Comparison of ENCODE assay signal across 17 cellular contexts in genomic region chr19:10007366-10007765, GRCh38. TPM values are rescaled to one million over a fixed set of nuclear protein-coding genes. Genes with fewer than 3 reads are reported as not detected.
DNase-seq lines count a peak whose midpoint lies in the region; ATAC-seq, FAIRE-seq and TF ChIP-seq lines count a peak whose summit lies in the region.
"Had no signal": no experiment of that assay in that cellular context is flagged by ENCODE, and none has a peak within 500 bp of the region (broad histone marks: within the 10 kb centered on the region; RNA-seq: fewer than 3 reads in every experiment).

No MANE protein-coding gene starts in this region.

- peaks cover 23 to 37% (median 32%) of the 10 kb centered on the region in 11 experiments for H3K27me3 ChIP-seq in BLaER1 treated with 17β-estradiol and CSF1 and Interleukin-3, amounts not matched to agents 10 nM and 100 nM
- H3K27me3 ChIP-seq in astrocyte (ENCODE audit: insufficient read depth, low read length) (peaks cover 18% of the 10 kb centered on the region), right atrium auricular region (no peaks in the 10 kb centered on the region), PC-3 (ENCODE audit: low read length) (peaks cover 40% of the 10 kb centered on the region)

- H3K9me3 Mint-ChIP-seq in astrocyte (ENCODE audit: unreplicated experiment) = peaks cover 2% of the 10 kb centered on the region

- H3F3A ChIP-seq in PC-3 (ENCODE audit: low read length, unreplicated experiment) = no peaks in the 10 kb centered on the region

- peaks cover 21% of the 10 kb centered on the region for H3K4me1 Mint-ChIP-seq in astrocyte (ENCODE audit: low read depth, unreplicated experiment)

- peaks cover 0 to 20% (median 0%) of the 10 kb centered on the region in 11 experiments; a peak in 3 of 22 replicates for H4K20me1 ChIP-seq in BLaER1 treated with 17β-estradiol and CSF1 and Interleukin-3, amounts not matched to agents 10 nM and 100 nM
- H4K20me1 ChIP-seq in astrocyte (ENCODE audit: insufficient read depth, low read length) (peaks cover 5% of the 10 kb centered on the region), PC-3 (ENCODE audit: low read length) (no peaks in the 10 kb centered on the region)

- CTCF ChIA-PET in PC-3 (lab: Charles Lee) = no interaction called here

- POLR2A ChIA-PET in PC-3 (lab: Charles Lee; ENCODE audit: unreplicated experiment) = no interaction called here

- H3K4me1 ChIP-seq in BLaER1 treated with 17β-estradiol and CSF1 and Interleukin-3, amounts not matched to agents 10 nM and 100 nM = peaks cover 24 to 69% (median 61%) of the 10 kb centered on the region in 10 experiments
- H3K4me1 ChIP-seq in astrocyte (ENCODE audit: insufficient read depth, low read length) (peaks cover 26% of the 10 kb centered on the region), right atrium auricular region (peaks cover 0 to 38% of the 10 kb centered on the region in 2 donors), PC-3 (ENCODE audit: insufficient read depth, low read length) (peaks cover 4% of the 10 kb centered on the region; the same call in 1 of the 2 replicates)

- BruUV-seq in PC-3 (replicated peaks; lab: Mats Ljungman, UMichigan) = no TSS peak

- H3K9ac ChIP-seq in BLaER1 treated with 17β-estradiol and CSF1 and Interleukin-3, amounts not matched to agents 10 nM and 100 nM = no peak overlapping the region
- peak overlapping the region; percentile 78 for H3K9ac ChIP-seq in astrocyte (ENCODE audit: low read length)
- no peak overlapping the region for H3K9ac ChIP-seq in PC-3 (ENCODE audit: low read length)

- H3K9me2 ChIP-seq in PC-3 (replicated peaks; ENCODE audit: low read length) = no peaks in the 10 kb centered on the region

- H3K79me2 ChIP-seq in astrocyte (ENCODE audit: insufficient read depth, low read length) (no peaks in the 10 kb centered on the region), PC-3 (ENCODE audit: low read length) (no peaks in the 10 kb centered on the region)

- no peak for DNase-seq in astrocyte (ENCODE audit: low read depth)
- peak; percentile 66 for DNase-seq in right atrium auricular region (ENCODE audit: low spot score)
- DNase-seq in NCI-H1092 treated with DMSO at 0.1 percent for 48 hours (lab: John Stamatoyannopoulos, UW) = no peak
- no peak for DNase-seq in PC-3
- no peak for DNase-seq in anterior cingulate cortex (lab: John Stamatoyannopoulos, UW)
- no peak for DNase-seq in DMS114 treated with DMSO at 0.1 percent for 48 hours (lab: John Stamatoyannopoulos, UW; ENCODE audit: unreplicated experiment)
- DNase-seq: activated CD4-positive, alpha-beta T cell treated with anti-CD3 and anti-CD28 coated beads for 48 hours; AML-193; Karpas-422; T-helper 1 cell had no signal

- no peak for FAIRE-seq in astrocyte (lab: Jason Lieb, UNC)
- FAIRE-seq: pancreas had no signal

- no peak for ATAC-seq in PC-3
- ATAC-seq: left lobe of liver had no signal

- peaks cover 20% of the 10 kb centered on the region for H3K27me3 Mint-ChIP-seq in astrocyte (ENCODE audit: low read depth, unreplicated experiment)

- H3K27ac Mint-ChIP-seq in astrocyte (ENCODE audit: unreplicated experiment) = peak overlapping the region; percentile 91

- peak overlapping the region in 10 of 11 experiments; percentile 43 to 92 (median 78); a peak in 17 of 22 replicates for H3K4me2 ChIP-seq in BLaER1 treated with 17β-estradiol and CSF1 and Interleukin-3, amounts not matched to agents 10 nM and 100 nM
- no peak overlapping the region for H3K4me2 ChIP-seq in astrocyte (ENCODE audit: low read length)
- no peak overlapping the region for H3K4me2 ChIP-seq in PC-3 (ENCODE audit: low read length)

- no peaks in the 10 kb centered on the region for H3K36me3 ChIP-seq in BLaER1 treated with 17β-estradiol and CSF1 and Interleukin-3, amounts not matched to agents 10 nM and 100 nM
- H3K36me3 ChIP-seq in astrocyte (ENCODE audit: insufficient read depth, low read length) (no peaks in the 10 kb centered on the region), right atrium auricular region (peaks cover 5% of the 10 kb centered on the region), PC-3 (ENCODE audit: low read depth, low read length) (no peaks in the 10 kb centered on the region)
- H3K36me3 ChIP-seq: pancreas had no signal

- H3K9me3 ChIP-seq in BLaER1 treated with 17β-estradiol and CSF1 and Interleukin-3, amounts not matched to agents 10 nM and 100 nM (replicated peaks in 1 of 11) = no peaks in the 10 kb centered on the region
- H3K9me3 ChIP-seq in astrocyte (ENCODE audit: insufficient read depth, low read depth, low read length) (no peaks in the 10 kb centered on the region), right atrium auricular region (no peaks in the 10 kb centered on the region), PC-3 (ENCODE audit: low read length) (no peaks in the 10 kb centered on the region)
- H3K9me3 ChIP-seq: pancreas had no signal

- no peak overlapping the region for H3K4me3 ChIP-seq in BLaER1 treated with 17β-estradiol and CSF1 and Interleukin-3, amounts not matched to agents 10 nM and 100 nM
- H3K4me3 ChIP-seq in astrocyte (ENCODE audit: insufficient read depth, low read depth, low read length) (no peak overlapping the region), right atrium auricular region (no peak overlapping the region), skin epidermis (no peak overlapping the region), PC-3 (ENCODE audit: low read length) (no peak overlapping the region)
- H3K4me3 ChIP-seq: pancreas had no signal

- H2AFZ ChIP-seq in astrocyte (ENCODE audit: low read depth, low read length) (no peak overlapping the region), PC-3 (ENCODE audit: low read length) (no peak overlapping the region)

- H3K36me3 Mint-ChIP-seq in astrocyte (ENCODE audit: low read depth, unreplicated experiment) = peaks cover 10% of the 10 kb centered on the region

- peak overlapping the region in 2 of 11 experiments; percentile 58 to 66; a peak in 2 of 22 replicates for H3K27ac ChIP-seq in BLaER1 treated with 17β-estradiol and CSF1 and Interleukin-3, amounts not matched to agents 10 nM and 100 nM
- H3K27ac ChIP-seq in astrocyte (ENCODE audit: low read depth, low read length) = peak overlapping the region; percentile 89
- H3K27ac ChIP-seq in right atrium auricular region = peak overlapping the region; percentile 79
- peak overlapping the region in 19 of 21 experiments; percentile 19 to 87 (median 60) for H3K27ac ChIP-seq in skin epidermis
- H3K27ac ChIP-seq in PC-3 (ENCODE audit: low read length) = no peak overlapping the region
- H3K27ac ChIP-seq: pancreas had no signal

- no peak for TF ChIP-seq CTCF in astrocyte (IDR thresholded peaks at IDR 0.05; ENCODE audit: insufficient read depth, low read depth, low read length)
- TF ChIP-seq CTCF in right atrium auricular region (IDR thresholded peaks at IDR 0.05) = no peak
- no peak for TF ChIP-seq CTCF in PC-3 (conservative IDR thresholded peaks at IDR 0.05; ENCODE audit: low read depth, low read length)

- intact Hi-C loops in PC-3 (cut with micrococcal nuclease) = no loop called here

- no peak overlapping the region for H3K4me3 Mint-ChIP-seq in astrocyte (ENCODE audit: unreplicated experiment)

RNA-seq across cellular contexts. Expression of gene COL5A3, which starts 2.9 kb away (rescaled TPM):
- total RNA-seq in astrocyte (22.2 and 28.0 TPM in 2 replicates), right atrium auricular region (1 to 10 TPM; 6.8 to 7.2 TPM), PC-3 (2014; rRNA removed) (0.11 and 0.12 TPM in 2 replicates)
- total RNA-seq: G401 had no signal

RNA-seq across cellular contexts. Expression of gene RDH8, which starts 5.9 kb away (rescaled TPM):
- total RNA-seq in astrocyte (not detected in 2 replicates), right atrium auricular region (not detected), PC-3 (2014; rRNA removed) (not detected in 2 replicates)
- total RNA-seq: cerebellum, G401, left lobe of liver, pancreas, urinary bladder had no signal

Comparison
In these comparisons a context has a peak if more than half of its experiments do, and no peak if none do; other contexts are left out.
1. H3K4me2 ChIP-seq: peak in BLaER1 treated with 17β-estradiol and CSF1 and Interleukin-3, amounts not matched to agents 10 nM and 100 nM (10 of 11); none in astrocyte (single experiment) and PC-3 (single experiment).